In genomic region chr6:63571883-63572732, GRCh38 we compare ENCODE assay signal across 1 cellular context.
TF ChIP-seq lines count a peak whose summit lies in the region.

Gene LOC128125822, plus strand, starts transcription at chr6:63572480.
Gene PTP4A1, plus strand, starts transcription at chr6:63572480. Its CDS starts 4,401 bp downstream, at chr6:63576881.

TF ChIP-seq in K562, 482 proteins besides CTCF, POLR2A, EP300 and RAD21 (continued from another document and continues in another):
- TF ChIP-seq, protein P1, sequence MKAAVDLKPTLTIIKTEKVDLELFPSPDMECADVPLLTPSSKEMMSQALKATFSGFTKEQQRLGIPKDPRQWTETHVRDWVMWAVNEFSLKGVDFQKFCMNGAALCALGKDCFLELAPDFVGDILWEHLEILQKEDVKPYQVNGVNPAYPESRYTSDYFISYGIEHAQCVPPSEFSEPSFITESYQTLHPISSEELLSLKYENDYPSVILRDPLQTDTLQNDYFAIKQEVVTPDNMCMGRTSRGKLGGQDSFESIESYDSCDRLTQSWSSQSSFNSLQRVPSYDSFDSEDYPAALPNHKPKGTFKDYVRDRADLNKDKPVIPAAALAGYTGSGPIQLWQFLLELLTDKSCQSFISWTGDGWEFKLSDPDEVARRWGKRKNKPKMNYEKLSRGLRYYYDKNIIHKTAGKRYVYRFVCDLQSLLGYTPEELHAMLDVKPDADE (conservative IDR thresholded peaks at IDR 0.05; ENCODE audit: control insufficient read depth, low read depth, low read length) = 0 out of 2 replicates have a peak, but pooled peaks have one; percentile 67
- TF ChIP-seq ZBED1 (IDR thresholded peaks at IDR 0.05) = peak; percentile 65; the same call in 1 of the 2 replicates
- TF ChIP-seq ARHGAP35 (IDR thresholded peaks at IDR 0.05; ENCODE audit: partially characterized antibody) = no peak
- peak; percentile 99 for TF ChIP-seq MTA3 (IDR thresholded peaks at IDR 0.05; ENCODE audit: borderline replicate concordance)
- TF ChIP-seq KHSRP (IDR thresholded peaks at IDR 0.05) = 0 out of 2 replicates have a peak, but pooled peaks have one; percentile 28
- TF ChIP-seq ZNF408 (CRISPR knock-in tag; IDR thresholded peaks at IDR 0.05; ENCODE audit: low read depth) = no peak
- TF ChIP-seq MYC (IDR thresholded peaks at IDR 0.05; ENCODE audit: low read depth, low read length) = peak; percentile 66
- no peak for TF ChIP-seq MYC (CRISPR knock-in tag; IDR thresholded peaks at IDR 0.05; ENCODE audit: borderline replicate concordance, low read depth)
- peak; percentile 49; the same call in 1 of the 2 replicates for TF ChIP-seq MBD2 (IDR thresholded peaks at IDR 0.05; ENCODE audit: borderline replicate concordance, low read depth)
- no peak for TF ChIP-seq ZNF644 (tag; IDR thresholded peaks at IDR 0.05; ENCODE audit: low read depth)
- TF ChIP-seq DPF2 (IDR thresholded peaks at IDR 0.05) = peak; percentile 56
- TF ChIP-seq HDAC8 (tag; IDR thresholded peaks at IDR 0.05) = no peak
- no peak for TF ChIP-seq BRCA1 (IDR thresholded peaks at IDR 0.05)
- no peak for TF ChIP-seq BRCA1 (CRISPR knock-in tag; IDR thresholded peaks at IDR 0.05)
- TF ChIP-seq, protein P2, sequence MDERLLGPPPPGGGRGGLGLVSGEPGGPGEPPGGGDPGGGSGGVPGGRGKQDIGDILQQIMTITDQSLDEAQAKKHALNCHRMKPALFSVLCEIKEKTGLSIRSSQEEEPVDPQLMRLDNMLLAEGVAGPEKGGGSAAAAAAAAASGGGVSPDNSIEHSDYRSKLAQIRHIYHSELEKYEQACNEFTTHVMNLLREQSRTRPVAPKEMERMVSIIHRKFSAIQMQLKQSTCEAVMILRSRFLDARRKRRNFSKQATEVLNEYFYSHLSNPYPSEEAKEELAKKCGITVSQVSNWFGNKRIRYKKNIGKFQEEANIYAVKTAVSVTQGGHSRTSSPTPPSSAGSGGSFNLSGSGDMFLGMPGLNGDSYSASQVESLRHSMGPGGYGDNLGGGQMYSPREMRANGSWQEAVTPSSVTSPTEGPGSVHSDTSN (CRISPR knock-in tag; IDR thresholded peaks at IDR 0.05; ENCODE audit: low read depth) = no peak
- TF ChIP-seq, protein P2 (tag; conservative IDR thresholded peaks at IDR 0.05; ENCODE audit: low read depth) = peak; percentile 48
- peak; percentile 40; the same call in 1 of the 2 replicates for TF ChIP-seq USF1 (CRISPR knock-in tag; IDR thresholded peaks at IDR 0.05)
- TF ChIP-seq, protein P3, sequence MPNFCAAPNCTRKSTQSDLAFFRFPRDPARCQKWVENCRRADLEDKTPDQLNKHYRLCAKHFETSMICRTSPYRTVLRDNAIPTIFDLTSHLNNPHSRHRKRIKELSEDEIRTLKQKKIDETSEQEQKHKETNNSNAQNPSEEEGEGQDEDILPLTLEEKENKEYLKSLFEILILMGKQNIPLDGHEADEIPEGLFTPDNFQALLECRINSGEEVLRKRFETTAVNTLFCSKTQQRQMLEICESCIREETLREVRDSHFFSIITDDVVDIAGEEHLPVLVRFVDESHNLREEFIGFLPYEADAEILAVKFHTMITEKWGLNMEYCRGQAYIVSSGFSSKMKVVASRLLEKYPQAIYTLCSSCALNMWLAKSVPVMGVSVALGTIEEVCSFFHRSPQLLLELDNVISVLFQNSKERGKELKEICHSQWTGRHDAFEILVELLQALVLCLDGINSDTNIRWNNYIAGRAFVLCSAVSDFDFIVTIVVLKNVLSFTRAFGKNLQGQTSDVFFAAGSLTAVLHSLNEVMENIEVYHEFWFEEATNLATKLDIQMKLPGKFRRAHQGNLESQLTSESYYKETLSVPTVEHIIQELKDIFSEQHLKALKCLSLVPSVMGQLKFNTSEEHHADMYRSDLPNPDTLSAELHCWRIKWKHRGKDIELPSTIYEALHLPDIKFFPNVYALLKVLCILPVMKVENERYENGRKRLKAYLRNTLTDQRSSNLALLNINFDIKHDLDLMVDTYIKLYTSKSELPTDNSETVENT (CRISPR knock-in tag; IDR thresholded peaks at IDR 0.05) = peak; percentile 95
- TF ChIP-seq EGR1 (conservative IDR thresholded peaks at IDR 0.05) = peak; percentile 100
- TF ChIP-seq TCF7 (IDR thresholded peaks at IDR 0.05; ENCODE audit: borderline replicate concordance) = 0 out of 2 replicates have a peak, but pooled peaks have one; percentile 47
- 0 out of 2 replicates have a peak, but pooled peaks have one; percentile 57 for TF ChIP-seq ZBTB49 (CRISPR knock-in tag; IDR thresholded peaks at IDR 0.05; ENCODE audit: borderline replicate concordance)
- TF ChIP-seq, protein P4, sequence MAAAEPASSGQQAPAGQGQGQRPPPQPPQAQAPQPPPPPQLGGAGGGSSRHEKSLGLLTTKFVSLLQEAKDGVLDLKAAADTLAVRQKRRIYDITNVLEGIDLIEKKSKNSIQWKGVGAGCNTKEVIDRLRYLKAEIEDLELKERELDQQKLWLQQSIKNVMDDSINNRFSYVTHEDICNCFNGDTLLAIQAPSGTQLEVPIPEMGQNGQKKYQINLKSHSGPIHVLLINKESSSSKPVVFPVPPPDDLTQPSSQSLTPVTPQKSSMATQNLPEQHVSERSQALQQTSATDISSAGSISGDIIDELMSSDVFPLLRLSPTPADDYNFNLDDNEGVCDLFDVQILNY (CRISPR knock-in tag; IDR thresholded peaks at IDR 0.05) = no peak
- peak; percentile 43 for TF ChIP-seq ATF3 (IDR thresholded peaks at IDR 0.05)
- 0 out of 2 replicates have a peak, but pooled peaks have one; percentile 7 for TF ChIP-seq ATF3 (CRISPR knock-in tag; conservative IDR thresholded peaks at IDR 0.05)
- no peak; the same call in none of the 2 replicates for TF ChIP-seq PML (IDR thresholded peaks at IDR 0.05; ENCODE audit: low read length)
- 0 out of 2 replicates have a peak, but pooled peaks have one; percentile 10 for TF ChIP-seq ZNF75A (CRISPR knock-in tag; IDR thresholded peaks at IDR 0.05)
- no peak for TF ChIP-seq ARID2 (IDR thresholded peaks at IDR 0.05)
- no peak for TF ChIP-seq ZFP30 (CRISPR knock-in tag; IDR thresholded peaks at IDR 0.05; ENCODE audit: borderline replicate concordance)
- TF ChIP-seq OTX1 (CRISPR knock-in tag; IDR thresholded peaks at IDR 0.05) = peak; percentile 43; the same call in 1 of the 2 replicates
- TF ChIP-seq TAF9B (IDR thresholded peaks at IDR 0.05; ENCODE audit: partially characterized antibody) = no peak
- TF ChIP-seq SUPT5H (IDR thresholded peaks at IDR 0.05) = peak; percentile 88
- no peak for TF ChIP-seq FOXM1 (IDR thresholded peaks at IDR 0.05; ENCODE audit: low read depth)
- 0 out of 2 replicates have a peak, but pooled peaks have one; percentile 1 for TF ChIP-seq FOXM1 (CRISPR knock-in tag; IDR thresholded peaks at IDR 0.05; ENCODE audit: low read depth)
- no peak for TF ChIP-seq SNRNP70 (optimal IDR thresholded peaks at IDR 0.05; ENCODE audit: low read depth, low read length)
- TF ChIP-seq BMI1 (IDR thresholded peaks at IDR 0.05; ENCODE audit: low read length) = no peak
- no peak for TF ChIP-seq ZBTB5 (IDR thresholded peaks at IDR 0.05)
- no peak for TF ChIP-seq TSHZ1 (CRISPR knock-in tag; IDR thresholded peaks at IDR 0.05)
- peak; percentile 85 for TF ChIP-seq LEF1 (IDR thresholded peaks at IDR 0.05)
- 0 out of 2 replicates have a peak, but pooled peaks have one; percentile 19 for TF ChIP-seq SMAD4 (CRISPR knock-in tag; conservative IDR thresholded peaks at IDR 0.05)
- TF ChIP-seq, protein P5, sequence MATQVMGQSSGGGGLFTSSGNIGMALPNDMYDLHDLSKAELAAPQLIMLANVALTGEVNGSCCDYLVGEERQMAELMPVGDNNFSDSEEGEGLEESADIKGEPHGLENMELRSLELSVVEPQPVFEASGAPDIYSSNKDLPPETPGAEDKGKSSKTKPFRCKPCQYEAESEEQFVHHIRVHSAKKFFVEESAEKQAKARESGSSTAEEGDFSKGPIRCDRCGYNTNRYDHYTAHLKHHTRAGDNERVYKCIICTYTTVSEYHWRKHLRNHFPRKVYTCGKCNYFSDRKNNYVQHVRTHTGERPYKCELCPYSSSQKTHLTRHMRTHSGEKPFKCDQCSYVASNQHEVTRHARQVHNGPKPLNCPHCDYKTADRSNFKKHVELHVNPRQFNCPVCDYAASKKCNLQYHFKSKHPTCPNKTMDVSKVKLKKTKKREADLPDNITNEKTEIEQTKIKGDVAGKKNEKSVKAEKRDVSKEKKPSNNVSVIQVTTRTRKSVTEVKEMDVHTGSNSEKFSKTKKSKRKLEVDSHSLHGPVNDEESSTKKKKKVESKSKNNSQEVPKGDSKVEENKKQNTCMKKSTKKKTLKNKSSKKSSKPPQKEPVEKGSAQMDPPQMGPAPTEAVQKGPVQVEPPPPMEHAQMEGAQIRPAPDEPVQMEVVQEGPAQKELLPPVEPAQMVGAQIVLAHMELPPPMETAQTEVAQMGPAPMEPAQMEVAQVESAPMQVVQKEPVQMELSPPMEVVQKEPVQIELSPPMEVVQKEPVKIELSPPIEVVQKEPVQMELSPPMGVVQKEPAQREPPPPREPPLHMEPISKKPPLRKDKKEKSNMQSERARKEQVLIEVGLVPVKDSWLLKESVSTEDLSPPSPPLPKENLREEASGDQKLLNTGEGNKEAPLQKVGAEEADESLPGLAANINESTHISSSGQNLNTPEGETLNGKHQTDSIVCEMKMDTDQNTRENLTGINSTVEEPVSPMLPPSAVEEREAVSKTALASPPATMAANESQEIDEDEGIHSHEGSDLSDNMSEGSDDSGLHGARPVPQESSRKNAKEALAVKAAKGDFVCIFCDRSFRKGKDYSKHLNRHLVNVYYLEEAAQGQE (CRISPR knock-in tag; IDR thresholded peaks at IDR 0.05; ENCODE audit: low read depth) = no peak
- peak; percentile 40 for TF ChIP-seq NELFE (IDR thresholded peaks at IDR 0.05; ENCODE audit: insufficient read depth, insufficient read length)
